In genomic region chr1:100233566-100233965, GRCh38 we compare ENCODE assay signal across 2 cellular contexts. TPM values are rescaled to one million over a fixed set of nuclear protein-coding genes. Genes with fewer than 3 reads are reported as not detected.
"Had no signal": no experiment of that assay in that cellular context is flagged by ENCODE, and none has a peak within 500 bp of the region (broad histone marks: within the 10 kb centered on the region; RNA-seq: fewer than 3 reads in every experiment).

No MANE protein-coding gene starts in this region.

RNA-seq across cellular contexts. Expression of gene LRRC39, which starts 55.5 kb away (rescaled TPM):
- total RNA-seq: epithelial cell of proximal tubule, fibroblast of villous mesenchyme had no signal
